ENCODE assay signal across 26 cellular contexts in genomic region chr19:2795827-2796658, GRCh38. TPM values are rescaled to one million over a fixed set of nuclear protein-coding genes. Genes with fewer than 3 reads are reported as not detected.
DNase-seq lines count a peak whose midpoint lies in the region; ATAC-seq and TF ChIP-seq lines count a peak whose summit lies in the region.
"Had no signal": no experiment of that assay in that cellular context is flagged by ENCODE, and none has a peak within 500 bp of the region (broad histone marks: within the 10 kb centered on the region; RNA-seq: fewer than 3 reads in every experiment).

No MANE protein-coding gene starts in this region.

- H3K27ac ChIP-seq in esophagus squamous epithelium = peak overlapping the region in 3 of 4 donors; percentile 51 to 72 (median 63)
- H3K27ac ChIP-seq: gastroesophageal sphincter, GM23248 had no signal

- peaks cover 16% of the 10 kb centered on the region for H3K36me3 Mint-ChIP-seq in progenitor cell of endocrine pancreas (ENCODE audit: insufficient read depth)

- ATAC-seq in Right ventricle myocardium inferior (no peak), Right ventricle myocardium superior (ENCODE audit: poor library complexity) (no peak)
- ATAC-seq: activated T-helper 17 cell treated with anti-CD3 and anti-CD28 coated beads, Interleukin-2, amount 50 U/mL, for 72 hours; gastroesophageal sphincter had no signal

- no peaks in the 10 kb centered on the region for H3K27me3 Mint-ChIP-seq in progenitor cell of endocrine pancreas
- H3K27me3 Mint-ChIP-seq: activated CD4-positive, alpha-beta memory T cell treated with anti-CD3 and anti-CD28 coated beads for 36 hours; activated naive CD4-positive, alpha-beta T cell treated with anti-CD3 and anti-CD28 coated beads, Interleukin-2, amount 50 U/mL, for 24 hours; activated T-helper 17 cell treated with anti-CD3 and anti-CD28 coated beads, Interleukin-2, amount 50 U/mL, for 72 hours; CD4-positive, alpha-beta memory T cell; memory B cell had no signal

- intact Hi-C loops in Right ventricle myocardium inferior (cut with DNase I) = no loop called here
- intact Hi-C loops in Right ventricle myocardium superior (cut with DNase I) = no loop called here
- intact Hi-C loops in esophagus squamous epithelium (cut with DNase I) = loop anchor here (10.0 kb wide), 1 partner anchor 821 kb away; no protein-coding TSS in a partner anchor

- H3K4me3 Mint-ChIP-seq in progenitor cell of endocrine pancreas (ENCODE audit: low read depth) = no peak overlapping the region
- H3K4me3 Mint-ChIP-seq: activated CD4-positive, alpha-beta memory T cell treated with anti-CD3 and anti-CD28 coated beads for 36 hours; activated naive CD4-positive, alpha-beta T cell treated with anti-CD3 and anti-CD28 coated beads, Interleukin-2, amount 50 U/mL, for 24 hours; activated T-helper 17 cell treated with anti-CD3 and anti-CD28 coated beads, Interleukin-2, amount 50 U/mL, for 72 hours; memory B cell had no signal

- no peaks in the 10 kb centered on the region for H3K27me3 ChIP-seq in esophagus squamous epithelium
- H3K27me3 ChIP-seq: gastroesophageal sphincter had no signal

- H3K9me3 ChIP-seq in esophagus squamous epithelium = no peaks in the 10 kb centered on the region
- H3K9me3 ChIP-seq: gastroesophageal sphincter had no signal

- no peaks in the 10 kb centered on the region for H3K9me3 Mint-ChIP-seq in progenitor cell of endocrine pancreas (ENCODE audit: low read depth)
- H3K9me3 Mint-ChIP-seq: activated CD4-positive, alpha-beta memory T cell treated with anti-CD3 and anti-CD28 coated beads for 36 hours; activated naive CD4-positive, alpha-beta T cell treated with anti-CD3 and anti-CD28 coated beads, Interleukin-2, amount 50 U/mL, for 24 hours; activated T-helper 17 cell treated with anti-CD3 and anti-CD28 coated beads, Interleukin-2, amount 50 U/mL, for 72 hours; CD4-positive, alpha-beta memory T cell; memory B cell had no signal

- peak overlapping the region; percentile 29 for H3K27ac Mint-ChIP-seq in progenitor cell of endocrine pancreas
- H3K27ac Mint-ChIP-seq: activated CD4-positive, alpha-beta memory T cell treated with anti-CD3 and anti-CD28 coated beads for 36 hours; activated naive CD4-positive, alpha-beta T cell treated with anti-CD3 and anti-CD28 coated beads, Interleukin-2, amount 50 U/mL, for 24 hours; activated T-helper 17 cell treated with anti-CD3 and anti-CD28 coated beads, Interleukin-2, amount 50 U/mL, for 72 hours; CD4-positive, alpha-beta memory T cell; memory B cell had no signal

- TF ChIP-seq POLR2A in esophagus squamous epithelium (IDR thresholded peaks at IDR 0.05) = no peak

- peak overlapping the region in 1 of 4 donors; percentile 3 for H3K4me3 ChIP-seq in esophagus squamous epithelium
- H3K4me3 ChIP-seq: gastroesophageal sphincter, GM23248 had no signal

- TF ChIP-seq CTCF in esophagus squamous epithelium (IDR thresholded peaks at IDR 0.05) (no peak), progenitor cell of endocrine pancreas (IDR thresholded peaks at IDR 0.05; ENCODE audit: unreplicated experiment) (no peak)

- H3K4me1 ChIP-seq in esophagus squamous epithelium = peaks cover 0 to 22% (median 0%) of the 10 kb centered on the region in 3 donors
- H3K4me1 ChIP-seq: gastroesophageal sphincter had no signal

- DNase-seq in Right ventricle myocardium inferior (ENCODE audit: missing footprints) = peak; percentile 63
- no peak for DNase-seq in Right ventricle myocardium superior
- no peak for DNase-seq in esophagus squamous epithelium (lab: John Stamatoyannopoulos, UW)
- DNase-seq in progenitor cell of endocrine pancreas (ENCODE audit: low spot score, unreplicated experiment) = no peak
- no peak for DNase-seq in hypothalamus (lab: John Stamatoyannopoulos, UW)
- no peak for DNase-seq in NCI-H526 (lab: John Stamatoyannopoulos, UW)
- DNase-seq: 8988T; activated CD4-positive, alpha-beta memory T cell treated with anti-CD3 and anti-CD28 coated beads for 36 hours; activated CD4-positive, CD25-positive, alpha-beta regulatory T cell; activated CD8-positive, alpha-beta memory T cell treated with anti-CD3 and anti-CD28 coated beads, Interleukin-2, amount 50 U/mL, for 48 hours; CD4-positive, alpha-beta memory T cell; cortex of kidney; DMS153; GM23248; NCI-H146; NCI-H446 treated with DMSO at 0.1 percent for 48 hours; nucleus accumbens; OCI-M1; SHP77 treated with DMSO at 0.1 percent for 48 hours; small intestine; stimulated activated CD4-positive, alpha-beta T cell treated with anti-CD3 and anti-CD28 coated beads, Interleukin-1b, Interleukin-23, amount 100 ng/mL, for 48 hours; SW 1271 had no signal

- H3K4me1 Mint-ChIP-seq in progenitor cell of endocrine pancreas (ENCODE audit: low read depth) = no peaks in the 10 kb centered on the region
- H3K4me1 Mint-ChIP-seq: activated naive CD4-positive, alpha-beta T cell treated with anti-CD3 and anti-CD28 coated beads, Interleukin-2, amount 50 U/mL, for 24 hours; activated T-helper 17 cell treated with anti-CD3 and anti-CD28 coated beads, Interleukin-2, amount 50 U/mL, for 72 hours; CD4-positive, alpha-beta memory T cell; memory B cell had no signal

- 46 to 84% methylated on average over 18 to 22 of the region's 27 CpGs for WGBS in esophagus squamous epithelium, 2 donors

- H3K36me3 ChIP-seq in esophagus squamous epithelium = peaks cover 0 to 99% (median 9%) of the 10 kb centered on the region in 3 donors

RNA-seq across cellular contexts. Expression of gene THOP1, which starts 10.7 kb away (rescaled TPM):
- total RNA-seq in Right ventricle myocardium inferior = 54.8 TPM
- 52.6 TPM for total RNA-seq in Right ventricle myocardium superior
- total RNA-seq in esophagus squamous epithelium = 10 to 100 TPM; 57.8 to 88.6 (median 74.7) TPM
- total RNA-seq in progenitor cell of endocrine pancreas = 103 and 108 TPM in 2 replicates

RNA-seq across cellular contexts. Expression of gene SGTA, which starts 13.0 kb away (rescaled TPM):
- total RNA-seq in Right ventricle myocardium inferior (64.3 TPM), Right ventricle myocardium superior (56.6 TPM), esophagus squamous epithelium (10 to 100 TPM; 30.6 to 45.0 (median 42.8) TPM), progenitor cell of endocrine pancreas (74.1 and 77.5 TPM in 2 replicates)

RNA-seq across cellular contexts. Expression of gene ZNF554, which starts 23.6 kb away (rescaled TPM):
- total RNA-seq in Right ventricle myocardium inferior (3.7 TPM), Right ventricle myocardium superior (4.3 TPM), esophagus squamous epithelium (1 to 10 TPM in 3 of 4 donors, under 1 TPM in 1; 0.70 to 5.1 (median 4.0) TPM), progenitor cell of endocrine pancreas (12.1 and 14.1 TPM in 2 replicates)

RNA-seq across cellular contexts. Expression of gene ZNF555, which starts 45.2 kb away (rescaled TPM):
- 8.9 TPM for total RNA-seq in Right ventricle myocardium inferior
- total RNA-seq in Right ventricle myocardium superior = 7.7 TPM
- 1 to 10 TPM; 2.0 to 4.4 (median 2.4) TPM for total RNA-seq in esophagus squamous epithelium
- 13.3 and 13.7 TPM in 2 replicates for total RNA-seq in progenitor cell of endocrine pancreas

RNA-seq across cellular contexts. Expression of gene SLC39A3, which starts 56.2 kb away (rescaled TPM):
- total RNA-seq in Right ventricle myocardium inferior (24.5 TPM), Right ventricle myocardium superior (20.2 TPM), esophagus squamous epithelium (10 to 100 TPM; 14.8 to 22.1 (median 20.7) TPM), progenitor cell of endocrine pancreas (22.7 and 23.8 TPM in 2 replicates)
